Comparison of ENCODE assay signal across 8 cellular contexts in genomic region chr11:60334005-60334620, GRCh38. TPM values are rescaled to one million over a fixed set of nuclear protein-coding genes. Genes with fewer than 3 reads are reported as not detected.
A peak's percentile ranks its signal among the peaks of the same experiment; 100 is the strongest.
DNase-seq lines count a peak whose midpoint lies in the region; ATAC-seq, FAIRE-seq and TF ChIP-seq lines count a peak whose summit lies in the region.

No MANE protein-coding gene starts in this region.

- H3K4me1 ChIP-seq in endothelial cell of umbilical vein (ENCODE audit: control insufficient read depth, extremely low read depth, insufficient read depth, low read length): no peaks in the 10 kb centered on the region

- peak; percentile 68 for ATAC-seq in HG02798 (IDR thresholded peaks at IDR 0.05; ENCODE audit: poor library complexity, unreplicated experiment)
- ATAC-seq in activated CD8-positive, alpha-beta T cell treated with anti-CD3 and anti-CD28 coated beads, Interleukin-2, amount 10 ng/mL, durations not matched to agents 7 days and 5 days: peak; percentile 60
- ATAC-seq in naive thymus-derived CD8-positive, alpha-beta T cell: peak; percentile 45 to 66

- H3K27ac Mint-ChIP-seq in activated CD8-positive, alpha-beta T cell treated with anti-CD3 and anti-CD28 coated beads, Interleukin-2, amount 10 ng/mL, durations not matched to agents 7 days and 5 days: no peak overlapping the region
- no peak overlapping the region for H3K27ac Mint-ChIP-seq in naive thymus-derived CD8-positive, alpha-beta T cell

- FAIRE-seq in endothelial cell of umbilical vein (lab: Jason Lieb, UNC): peak; percentile 86

- H3K4me3 ChIP-seq in endothelial cell of umbilical vein (replicated peaks in 1 of 3; ENCODE audit: insufficient read depth in 1 of 3, low read depth in 1 of 3, low read length in 3 of 3): no peak overlapping the region

- no peaks in the 10 kb centered on the region for H3K4me1 Mint-ChIP-seq in activated CD8-positive, alpha-beta T cell treated with anti-CD3 and anti-CD28 coated beads, Interleukin-2, amount 10 ng/mL, durations not matched to agents 7 days and 5 days (ENCODE audit: low read depth)
- no peaks in the 10 kb centered on the region for H3K4me1 Mint-ChIP-seq in naive thymus-derived CD8-positive, alpha-beta T cell

- H3K27ac ChIP-seq in endothelial cell of umbilical vein (ENCODE audit: insufficient read depth, low read depth, low read length): no peak overlapping the region

- no peak for TF ChIP-seq POLR2A in endothelial cell of umbilical vein (IDR thresholded peaks at IDR 0.05; ENCODE audit: low read depth, low read length)

- H3K27me3 ChIP-seq in endothelial cell of umbilical vein (ENCODE audit: control insufficient read depth in 2 of 2, insufficient read depth in 2 of 2, low read length in 2 of 2): peaks cover 0 to 3% of the 10 kb centered on the region in 2 experiments

- POLR2A ChIA-PET in activated CD8-positive, alpha-beta T cell treated with anti-CD3 and anti-CD28 coated beads, Interleukin-2, amount 10 ng/mL, durations not matched to agents 7 days and 5 days (lab: Charles Lee): no interaction called here
- POLR2A ChIA-PET in endothelial cell of umbilical vein (lab: Charles Lee): no interaction called here
- POLR2A ChIA-PET in naive thymus-derived CD8-positive, alpha-beta T cell (lab: Charles Lee): no interaction called here

- H3K9me3 ChIP-seq in endothelial cell of umbilical vein (replicated peaks; ENCODE audit: control insufficient read depth, insufficient read depth, low read length): no peaks in the 10 kb centered on the region

- DNase-seq in GM03348 (ENCODE audit: low spot score) (peak; percentile 61), NCI-H82 treated with DMSO at 0.1 percent for 48 hours (lab: John Stamatoyannopoulos, UW; ENCODE audit: unreplicated experiment) (peak; percentile 4), endothelial cell of umbilical vein (ENCODE audit: low read depth, low spot score) (peak; percentile 79), stromal cell of bone marrow (ENCODE audit: low read depth) (peak; percentile 8), NCI-H1694 treated with DMSO at 0.1 percent for 48 hours (lab: John Stamatoyannopoulos, UW) (no peak)
- DNase-seq in activated CD8-positive, alpha-beta T cell treated with anti-CD3 and anti-CD28 coated beads, Interleukin-2, amount 10 ng/mL, durations not matched to agents 7 days and 5 days: peak; percentile 73
- DNase-seq in naive thymus-derived CD8-positive, alpha-beta T cell: peak; percentile 11 to 77 (median 43)

- H3K9me1 ChIP-seq in endothelial cell of umbilical vein (replicated peaks; ENCODE audit: control insufficient read depth, extremely low read depth, insufficient read depth, low read length): no peaks in the 10 kb centered on the region

- BruUV-seq in endothelial cell of umbilical vein (replicated peaks; lab: Mats Ljungman, UMichigan): no TSS peak

- intact Hi-C loops in endothelial cell of umbilical vein (cut with micrococcal nuclease): no loop called here

- no peaks in the 10 kb centered on the region for H4K20me1 ChIP-seq in endothelial cell of umbilical vein (replicated peaks; ENCODE audit: control insufficient read depth, extremely low read depth, insufficient read depth, low read length)

- H3K36me3 ChIP-seq in endothelial cell of umbilical vein (ENCODE audit: control insufficient read depth in 2 of 2, extremely low read depth in 1 of 2, insufficient read depth in 2 of 2, low read length in 2 of 2): no peaks in the 10 kb centered on the region

- H2AFZ ChIP-seq in endothelial cell of umbilical vein (ENCODE audit: low read depth, low read length): no peak overlapping the region

- TF ChIP-seq CTCF in endothelial cell of umbilical vein (IDR thresholded peaks at IDR 0.05; ENCODE audit: extremely low read depth in 1 of 2, insufficient read depth in 1 of 2, low read depth in 1 of 2, low read length in 2 of 2): peak; percentile 65 to 85

- no peaks in the 10 kb centered on the region for H3K79me2 ChIP-seq in endothelial cell of umbilical vein (ENCODE audit: control insufficient read depth, insufficient read depth, low read length)

- no peaks in the 10 kb centered on the region for H3K9me3 Mint-ChIP-seq in activated CD8-positive, alpha-beta T cell treated with anti-CD3 and anti-CD28 coated beads, Interleukin-2, amount 10 ng/mL, durations not matched to agents 7 days and 5 days (ENCODE audit: insufficient read depth)
- H3K9me3 Mint-ChIP-seq in naive thymus-derived CD8-positive, alpha-beta T cell: peaks cover 0 to 10% (median 3%) of the 10 kb centered on the region in 9 donors

- no peak overlapping the region for H3K4me3 Mint-ChIP-seq in activated CD8-positive, alpha-beta T cell treated with anti-CD3 and anti-CD28 coated beads, Interleukin-2, amount 10 ng/mL, durations not matched to agents 7 days and 5 days
- H3K4me3 Mint-ChIP-seq in naive thymus-derived CD8-positive, alpha-beta T cell: no peak overlapping the region

- CTCF ChIA-PET in activated CD8-positive, alpha-beta T cell treated with anti-CD3 and anti-CD28 coated beads, Interleukin-2, amount 10 ng/mL, durations not matched to agents 7 days and 5 days (lab: Charles Lee): interaction anchor here (0.6 to 2.1 kb wide), 11 partner anchors 8 to 497 kb away, joined by 3 to 10 read pairs (median 3); no protein-coding TSS in a partner anchor
- CTCF ChIA-PET in endothelial cell of umbilical vein (lab: Charles Lee): interaction anchor here (0.6 to 6.4 kb wide), 25 partner anchors 8 to 429 kb away, joined by 3 to 74 read pairs (median 4); no protein-coding TSS in a partner anchor

- H3K4me2 ChIP-seq in endothelial cell of umbilical vein (ENCODE audit: insufficient read depth, low read length): no peak overlapping the region

- no peaks in the 10 kb centered on the region for H3K36me3 Mint-ChIP-seq in activated CD8-positive, alpha-beta T cell treated with anti-CD3 and anti-CD28 coated beads, Interleukin-2, amount 10 ng/mL, durations not matched to agents 7 days and 5 days (ENCODE audit: low read depth)
- H3K36me3 Mint-ChIP-seq in naive thymus-derived CD8-positive, alpha-beta T cell: no peaks in the 10 kb centered on the region

- dilution Hi-C loops in endothelial cell of umbilical vein (cut with MboI; ENCODE audit: extremely low pct_ligation_motif_present, low sequenced_read_pairs): no loop called here

- H3K9ac ChIP-seq in endothelial cell of umbilical vein (replicated peaks; ENCODE audit: extremely low read depth, insufficient read depth, low read length): no peak overlapping the region

- peaks cover 13% of the 10 kb centered on the region for H3K27me3 Mint-ChIP-seq in activated CD8-positive, alpha-beta T cell treated with anti-CD3 and anti-CD28 coated beads, Interleukin-2, amount 10 ng/mL, durations not matched to agents 7 days and 5 days (ENCODE audit: low read depth)
- peaks cover 0 to 19% (median 4%) of the 10 kb centered on the region in 5 donors for H3K27me3 Mint-ChIP-seq in naive thymus-derived CD8-positive, alpha-beta T cell

TF ChIP-seq in endothelial cell of umbilical vein, 7 proteins besides CTCF, POLR2A, EP300 and RAD21 (continues in another document):
- TF ChIP-seq MYC (IDR thresholded peaks at IDR 0.05; ENCODE audit: low read depth, low read length): no peak
- no peak for TF ChIP-seq POLR2AphosphoS5 (IDR thresholded peaks at IDR 0.05; ENCODE audit: insufficient read depth, low read depth, low read length)
- TF ChIP-seq JUN (IDR thresholded peaks at IDR 0.05; ENCODE audit: borderline replicate concordance, insufficient read depth, insufficient read length, low read depth): no peak

RNA-seq across cellular contexts. Expression of gene MS4A6E, which starts 7.1 kb away (rescaled TPM):
- not detected for total RNA-seq in activated CD8-positive, alpha-beta T cell treated with anti-CD3 and anti-CD28 coated beads, Interleukin-2, amount 10 ng/mL, durations not matched to agents 7 days and 5 days
- total RNA-seq in endothelial cell of umbilical vein: not detected in 2 replicates
- polyA plus RNA-seq in endothelial cell of umbilical vein: not detected in 2 replicates
- not detected in 2 replicates for polyA plus RNA-seq in endothelial cell of umbilical vein (2011; cell fraction: cytosol; rRNA removed)
- polyA plus RNA-seq in endothelial cell of umbilical vein (2011; cell fraction: nucleus; rRNA removed): not detected in 2 replicates
- polyA plus RNA-seq in endothelial cell of umbilical vein (2012): not detected in 2 replicates
- polyA minus RNA-seq in endothelial cell of umbilical vein: not detected in 2 replicates
- not detected for polyA minus RNA-seq in endothelial cell of umbilical vein (2011; cell fraction: cytosol; rRNA and poly(A)+ RNA removed)
- not detected in 2 replicates for polyA minus RNA-seq in endothelial cell of umbilical vein (2011; cell fraction: nucleus; rRNA and poly(A)+ RNA removed)
- not detected for total RNA-seq in naive thymus-derived CD8-positive, alpha-beta T cell
- not detected for polyA plus RNA-seq in naive thymus-derived CD8-positive, alpha-beta T cell

RNA-seq across cellular contexts. Expression of gene MS4A7, which starts 44.2 kb away (rescaled TPM):
- not detected for total RNA-seq in activated CD8-positive, alpha-beta T cell treated with anti-CD3 and anti-CD28 coated beads, Interleukin-2, amount 10 ng/mL, durations not matched to agents 7 days and 5 days
- total RNA-seq in endothelial cell of umbilical vein: not detected in 2 replicates
- 0.04 TPM in 1 of 2 replicates, not detected in the other for polyA plus RNA-seq in endothelial cell of umbilical vein
- polyA plus RNA-seq in endothelial cell of umbilical vein (2011; cell fraction: cytosol; rRNA removed): not detected in 2 replicates
- polyA plus RNA-seq in endothelial cell of umbilical vein (2011; cell fraction: nucleus; rRNA removed): not detected in 2 replicates
- not detected in 2 replicates for polyA plus RNA-seq in endothelial cell of umbilical vein (2012)
- polyA minus RNA-seq in endothelial cell of umbilical vein: not detected in 2 replicates
- polyA minus RNA-seq in endothelial cell of umbilical vein (2011; cell fraction: cytosol; rRNA and poly(A)+ RNA removed): not detected
- polyA minus RNA-seq in endothelial cell of umbilical vein (2011; cell fraction: nucleus; rRNA and poly(A)+ RNA removed): not detected in 2 replicates
- total RNA-seq in naive thymus-derived CD8-positive, alpha-beta T cell: 1 to 10 TPM in 1 of 2 experiments, under 1 TPM in 1; 0.96 to 1.3 TPM
- under 1 TPM in 2 of 3 donors, not detected in 1; 0.12 to 0.14 TPM for polyA plus RNA-seq in naive thymus-derived CD8-positive, alpha-beta T cell

RNA-seq across cellular contexts. Expression of gene MS4A4A, which starts 53.6 kb away (rescaled TPM):
- total RNA-seq in activated CD8-positive, alpha-beta T cell treated with anti-CD3 and anti-CD28 coated beads, Interleukin-2, amount 10 ng/mL, durations not matched to agents 7 days and 5 days: not detected
- not detected in 2 replicates for total RNA-seq in endothelial cell of umbilical vein
- 0.13 and 0.19 TPM in 2 replicates for polyA plus RNA-seq in endothelial cell of umbilical vein
- 0.13 and 0.16 TPM in 2 replicates for polyA plus RNA-seq in endothelial cell of umbilical vein (2011; cell fraction: cytosol; rRNA removed)
- 0.37 TPM in 1 of 2 replicates, not detected in the other for polyA plus RNA-seq in endothelial cell of umbilical vein (2011; cell fraction: nucleus; rRNA removed)
- 0.20 TPM in 1 of 2 replicates, not detected in the other for polyA plus RNA-seq in endothelial cell of umbilical vein (2012)
- 1.8 and 2.4 TPM in 2 replicates for polyA minus RNA-seq in endothelial cell of umbilical vein
- polyA minus RNA-seq in endothelial cell of umbilical vein (2011; cell fraction: cytosol; rRNA and poly(A)+ RNA removed): not detected
- 0.53 TPM in 1 of 2 replicates, not detected in the other for polyA minus RNA-seq in endothelial cell of umbilical vein (2011; cell fraction: nucleus; rRNA and poly(A)+ RNA removed)
- total RNA-seq in naive thymus-derived CD8-positive, alpha-beta T cell: under 1 TPM in 1 of 2 experiments, not detected in 1; 0.36 TPM
- not detected for polyA plus RNA-seq in naive thymus-derived CD8-positive, alpha-beta T cell
